Comparison of ENCODE assay signal across 9 cellular contexts in genomic region chr7:157355784-157356511, GRCh38. TPM values are rescaled to one million over a fixed set of nuclear protein-coding genes. Genes with fewer than 3 reads are reported as not detected.
DNase-seq lines count a peak whose midpoint lies in the region; ATAC-seq and TF ChIP-seq lines count a peak whose summit lies in the region.
"Had no signal": no experiment of that assay in that cellular context is flagged by ENCODE, and none has a peak within 500 bp of the region (broad histone marks: within the 10 kb centered on the region; RNA-seq: fewer than 3 reads in every experiment).

No MANE protein-coding gene starts in this region.

- no peaks in the 10 kb centered on the region for H3K27me3 ChIP-seq in cardiac muscle cell
- H3K27me3 ChIP-seq in psoas muscle (ENCODE audit: insufficient read depth in 3 of 3, low read length in 2 of 3), result no peaks in the 10 kb centered on the region

- H3K36me3 ChIP-seq in cardiac muscle cell (peaks cover 4% of the 10 kb centered on the region), psoas muscle (ENCODE audit: insufficient read depth in 1 of 2, low read depth in 1 of 2) (peaks cover 10 to 22% of the 10 kb centered on the region in 2 donors)

- H3K9me3 ChIP-seq in cardiac muscle cell (ENCODE audit: low read depth) (no peaks in the 10 kb centered on the region), psoas muscle (no peaks in the 10 kb centered on the region)

- ATAC-seq in activated T-helper 17 cell treated with anti-CD3 and anti-CD28 coated beads, Interleukin-2, amount 50 U/mL, for 72 hours (replicated peaks), result peak; percentile 5
- peak; percentile 68 to 88 (median 84) for ATAC-seq in psoas muscle

- H3K27ac ChIP-seq in cardiac muscle cell (peak overlapping the region; percentile 63), psoas muscle (peak overlapping the region; percentile 81)

- intact Hi-C loops in psoas muscle (cut with DNase I), result loop anchor here (5.0 kb wide), 2 partner anchors 36 to 41 kb away; no protein-coding TSS in a partner anchor

- no peaks in the 10 kb centered on the region for H3K9me3 Mint-ChIP-seq in HFFc6
- H3K9me3 Mint-ChIP-seq in activated T-helper 17 cell treated with anti-CD3 and anti-CD28 coated beads, Interleukin-2, amount 50 U/mL, for 72 hours, result no peaks in the 10 kb centered on the region

- peaks cover 68% of the 10 kb centered on the region for H3K4me1 Mint-ChIP-seq in HFFc6 (ENCODE audit: low read depth)
- H3K4me1 Mint-ChIP-seq in activated T-helper 17 cell treated with anti-CD3 and anti-CD28 coated beads, Interleukin-2, amount 50 U/mL, for 72 hours, result peaks cover 50% of the 10 kb centered on the region

- H3K27ac Mint-ChIP-seq in HFFc6, result peak overlapping the region; percentile 74
- peak overlapping the region; percentile 91 for H3K27ac Mint-ChIP-seq in activated T-helper 17 cell treated with anti-CD3 and anti-CD28 coated beads, Interleukin-2, amount 50 U/mL, for 72 hours

- H3K4me3 ChIP-seq in cardiac muscle cell (no peak overlapping the region), psoas muscle (peak overlapping the region; percentile 1)

- TF ChIP-seq CTCF in HFFc6 (IDR thresholded peaks at IDR 0.05), result no peak
- no peak for TF ChIP-seq CTCF in cardiac muscle cell (IDR thresholded peaks at IDR 0.05; ENCODE audit: low read depth, low read length)
- no peak for TF ChIP-seq CTCF in psoas muscle (IDR thresholded peaks at IDR 0.05)
- no peak for TF ChIP-seq CTCF in GM13977 (IDR thresholded peaks at IDR 0.05; ENCODE audit: extremely low read depth, insufficient read depth, missing control alignments)

- H3K4me3 Mint-ChIP-seq in HFFc6, result peak overlapping the region; percentile 29
- H3K4me3 Mint-ChIP-seq in activated T-helper 17 cell treated with anti-CD3 and anti-CD28 coated beads, Interleukin-2, amount 50 U/mL, for 72 hours, result peak overlapping the region; percentile 71

- H3K4me1 ChIP-seq in cardiac muscle cell (ENCODE audit: low read depth) (peaks cover 56% of the 10 kb centered on the region), psoas muscle (peaks cover 90% of the 10 kb centered on the region)

- DNase-seq in HFFc6 (no peak), cardiac muscle cell (ENCODE audit: low read depth in 1 of 2, low spot score in 1 of 2) (peak in 1 of 2 donors; percentile 30), psoas muscle (peak; percentile 57 to 86), GM13977 (ENCODE audit: low spot score) (no peak), NCI-H345 treated with DMSO at 0.1 percent for 48 hours (lab: John Stamatoyannopoulos, UW; ENCODE audit: unreplicated experiment) (no peak), NCI-H1105 treated with DMSO at 0.1 percent for 48 hours (lab: John Stamatoyannopoulos, UW) (no peak)
- DNase-seq in stimulated activated CD4-positive, alpha-beta T cell treated with anti-CD3 and anti-CD28 coated beads, Interleukin-15, amount 100 ng/mL, for 24 hours, result no peak
- DNase-seq: MM.1S had no signal

- peaks cover 8% of the 10 kb centered on the region for H3K27me3 Mint-ChIP-seq in HFFc6 (ENCODE audit: insufficient read depth)
- H3K27me3 Mint-ChIP-seq in activated T-helper 17 cell treated with anti-CD3 and anti-CD28 coated beads, Interleukin-2, amount 50 U/mL, for 72 hours, result no peaks in the 10 kb centered on the region

- in situ Hi-C loops in GM13977 (cut with MboI; ENCODE audit: low pct_unique_long_range_greater_than_20kb, low sequenced_read_pairs, unreplicated experiment), result no loop called here

- 17 to 33% (median 24%) methylated on average over 15 of the region's 15 CpGs for WGBS in psoas muscle, 3 donors

- peaks cover 30% of the 10 kb centered on the region for H3K36me3 Mint-ChIP-seq in HFFc6 (ENCODE audit: low read depth)
- peaks cover 91% of the 10 kb centered on the region for H3K36me3 Mint-ChIP-seq in activated T-helper 17 cell treated with anti-CD3 and anti-CD28 coated beads, Interleukin-2, amount 50 U/mL, for 72 hours (ENCODE audit: low read depth)

RNA-seq across cellular contexts. Expression of gene DNAJB6, which starts 19.1 kb away (rescaled TPM):
- 100 to 1,000 TPM; 135 to 204 (median 163) TPM for total RNA-seq in HFFc6 (2021; fragmentation: NEBNext Ultra II Directional; extraction: Animal tissue kit (Norgen Biotek cat#: 25700))
- 100 to 1,000 TPM; 113 to 118 TPM for total RNA-seq in activated T-helper 17 cell treated with anti-CD3 and anti-CD28 coated beads, Interleukin-2, amount 50 U/mL, for 72 hours
- total RNA-seq in cardiac muscle cell (110 and 117 TPM in 2 replicates), psoas muscle (100 to 1,000 TPM; 226 to 243 (median 232) TPM)
- polyA plus RNA-seq in cardiac muscle cell (122 and 137 TPM in 2 replicates), psoas muscle (100 to 1,000 TPM; 103 to 326 (median 211) TPM)

Comparison
In these comparisons a context has a peak if more than half of its experiments do, and no peak if none do; other contexts are left out.
1. DNase-seq: peak in psoas muscle (2 of 2); none in HFFc6 (single experiment), GM13977 (single experiment), NCI-H345 treated with DMSO at 0.1 percent for 48 hours (single experiment), stimulated activated CD4-positive, alpha-beta T cell treated with anti-CD3 and anti-CD28 coated beads, Interleukin-15, amount 100 ng/mL, for 24 hours (single experiment) and NCI-H1105 treated with DMSO at 0.1 percent for 48 hours (single experiment).